Comparison of ENCODE assay signal across 8 cellular contexts in genomic region chr6:21987501-21987957, GRCh38.
DNase-seq lines count a peak whose midpoint lies in the region; ATAC-seq, FAIRE-seq and TF ChIP-seq lines count a peak whose summit lies in the region.

No MANE protein-coding gene starts in this region.

- H3K27ac ChIP-seq in H1 (ENCODE audit: low read depth, low read length) (no peak overlapping the region), mesodermal cell (ENCODE audit: low read depth, low read length, severe bottlenecking) (peak overlapping the region; percentile 77)

- H3K23me2 ChIP-seq in H1 (ENCODE audit: low read depth, low read length) = no peaks in the 10 kb centered on the region

- FAIRE-seq in H1 (lab: Jason Lieb, UNC) = no peak

- peaks cover 0 to 2% of the 10 kb centered on the region in 2 experiments for H4K20me1 ChIP-seq in H1 (replicated peaks in 1 of 2; ENCODE audit: control insufficient read depth in 1 of 2, insufficient read depth in 2 of 2, low read length in 2 of 2)

- no peak overlapping the region for H3K18ac ChIP-seq in H1 (ENCODE audit: extremely low read depth, low read length)

- no peak overlapping the region for H2BK5ac ChIP-seq in H1 (ENCODE audit: low read depth, low read length)

- no peak for TF ChIP-seq CTCF in H1 (IDR thresholded peaks at IDR 0.05; ENCODE audit: control extremely low read depth in 1 of 3, insufficient read depth in 1 of 3, low read depth in 1 of 3, low read length in 3 of 3)

- peaks cover 0 to 4% of the 10 kb centered on the region in 2 experiments; a peak in 1 of 4 replicates for H3K79me2 ChIP-seq in H1 (ENCODE audit: control insufficient read depth in 1 of 2, insufficient read depth in 2 of 2, low read length in 2 of 2)

- H3K4ac ChIP-seq in H1 (replicated peaks; ENCODE audit: insufficient read length, low read depth, low read length) = no peak overlapping the region

- no peak overlapping the region for H2BK20ac ChIP-seq in H1 (ENCODE audit: low read length)

- H3K4me3 ChIP-seq in H1 (ENCODE audit: extremely low read depth in 1 of 4, insufficient read depth in 2 of 4, low read depth in 3 of 4, low read length in 4 of 4) (no peak overlapping the region), mesodermal cell (ENCODE audit: extremely low read depth, insufficient read depth, low read length, poor library complexity, severe bottlenecking) (no peak overlapping the region)

- DNase-seq in activated T-cell treated with anti-CD3 and anti-CD28 coated beads for 1 hour (ENCODE audit: low read depth) (peak; percentile 1), H1 (ENCODE audit: low read depth in 1 of 2, low spot score in 2 of 2) (no peak), ureter (ENCODE audit: low spot score) (peak; percentile 81), T-helper 9 cell (no peak)
- no peak for DNase-seq in activated T-cell treated with anti-CD3 and anti-CD28 coated beads, Interleukin-2, amount 50 U/mL, for 1 hour

- no peak for TF ChIP-seq EP300 in H1 (IDR thresholded peaks at IDR 0.05; ENCODE audit: borderline replicate concordance in 1 of 2, low read depth in 2 of 2, low read length in 2 of 2)

- no peak overlapping the region for H4K8ac ChIP-seq in H1 (ENCODE audit: extremely low read depth, insufficient read depth, low read length)

- POLR2A ChIA-PET in H1 (lab: Charles Lee; ENCODE audit: partially characterized antibody) = interaction anchor here (0.8 kb wide), 1 partner anchor 22 kb away, joined by 3 read pairs; no protein-coding TSS in a partner anchor

- no peak overlapping the region for H2AFZ ChIP-seq in H1 (ENCODE audit: low read length)

- no peak overlapping the region for H4K91ac ChIP-seq in H1 (replicated peaks; ENCODE audit: insufficient read length, low read length)

- H3K9me3 ChIP-seq in H1 (ENCODE audit: insufficient read depth in 2 of 2, low read depth in 1 of 2, low read length in 1 of 2) (no peaks in the 10 kb centered on the region), mesodermal cell (ENCODE audit: control insufficient read depth, low read length) (no peaks in the 10 kb centered on the region)

- H3K14ac ChIP-seq in H1 (ENCODE audit: insufficient read length) = no peak overlapping the region

- WGBS in H1 (ENCODE audit: extremely low coverage in 1 of 2, insufficient coverage in 1 of 2, insufficient read length in 1 of 2, insufficient replicate concordance in 2 of 2, low coverage in 1 of 2, low lambda C conversion rate in 2 of 2, missing lambda C conversion rate in 1 of 2), 2 experiments = 72% methylated on average over 9 of the region's 9 CpGs; no CpG with 5 or more reads in 1 of the 2 experiments
- 18 to 48% methylated on average over 4 to 6 of the region's 9 CpGs for WGBS in mesodermal cell (ENCODE audit: insufficient coverage in 2 of 2), 2 experiments

- ATAC-seq in HG02885 (IDR thresholded peaks at IDR 0.05; ENCODE audit: poor library complexity, unreplicated experiment) = peak; percentile 85

- H2BK12ac ChIP-seq in H1 (ENCODE audit: low read depth, low read length) = no peak overlapping the region

- H2BK120ac ChIP-seq in H1 (replicated peaks; ENCODE audit: low read depth, low read length) = no peak overlapping the region

- H3K79me1 ChIP-seq in H1 (ENCODE audit: low read depth, low read length) = no peaks in the 10 kb centered on the region; the same call in 1 of the 2 replicates

- no peak overlapping the region for H4K5ac ChIP-seq in H1 (ENCODE audit: insufficient read length, low read depth, low read length)

- H3K4me1 ChIP-seq in H1 (replicated peaks in 1 of 4; ENCODE audit: control insufficient read depth in 3 of 4, insufficient read depth in 4 of 4, low read length in 3 of 4) (peaks cover 0 to 4% (median 1%) of the 10 kb centered on the region in 4 experiments; a peak in 2 of 7 replicates), mesodermal cell (ENCODE audit: control insufficient read depth, insufficient read depth, low read length, poor library complexity, severe bottlenecking) (peaks cover 33% of the 10 kb centered on the region)

- CTCF ChIA-PET in H1 (lab: Charles Lee; ENCODE audit: partially characterized antibody) = no interaction called here

- H3K36me3 ChIP-seq in H1 (ENCODE audit: control insufficient read depth in 2 of 4, insufficient read depth in 4 of 4, low read length in 3 of 4) = no peaks in the 10 kb centered on the region; a peak in 3 of 8 replicates
- H3K36me3 ChIP-seq in mesodermal cell (ENCODE audit: control insufficient read depth, insufficient read depth, low read length) = peaks cover 6% of the 10 kb centered on the region

- no peak overlapping the region for H3K4me2 ChIP-seq in H1 (ENCODE audit: insufficient read depth in 1 of 2, low read depth in 2 of 2, low read length in 2 of 2)

- H3K27me3 ChIP-seq in H1 (replicated peaks in 1 of 4; ENCODE audit: control insufficient read depth in 3 of 4, extremely low read depth in 1 of 4, insufficient read depth in 3 of 4, low read length in 3 of 4) = no peaks in the 10 kb centered on the region

- no peak overlapping the region for H2BK15ac ChIP-seq in H1 (ENCODE audit: low read length)

- TF ChIP-seq POLR2A in H1 (IDR thresholded peaks at IDR 0.05; ENCODE audit: control extremely low read depth in 1 of 2, low read depth in 2 of 2, low read length in 2 of 2) = no peak

- no peak overlapping the region for H3K23ac ChIP-seq in H1 (ENCODE audit: insufficient read length)

- H3K56ac ChIP-seq in H1 (replicated peaks; ENCODE audit: insufficient read length, low read depth, low read length) = no peak overlapping the region

- no peak overlapping the region for H3K9ac ChIP-seq in H1 (replicated peaks in 1 of 4; ENCODE audit: extremely low read depth in 1 of 4, low read depth in 3 of 4, low read length in 3 of 4)

- H2AK5ac ChIP-seq in H1 (ENCODE audit: low read depth, low read length) = no peak overlapping the region

- no peak for TF ChIP-seq RAD21 in H1 (IDR thresholded peaks at IDR 0.05 in 1 of 2, conservative IDR thresholded peaks at IDR 0.05 in 1 of 2; ENCODE audit: low read depth in 2 of 2, low read length in 2 of 2)

TF ChIP-seq in PFSK-1, 5 proteins besides CTCF, POLR2A, EP300 and RAD21 (continues in another document):
- TF ChIP-seq POLR2AphosphoS5 (IDR thresholded peaks at IDR 0.05; ENCODE audit: low read depth, low read length) (no peak), FOXP2 (optimal IDR thresholded peaks at IDR 0.05; ENCODE audit: borderline replicate concordance, extremely low read depth, extremely low read length, insufficient read depth) (no peak), REST (IDR thresholded peaks at IDR 0.05; ENCODE audit: insufficient read depth in 1 of 2, low read depth in 2 of 2, low read length in 2 of 2) (0 out of 4 replicates have a peak, but pooled peaks of 1 of the 2 experiments have one; percentile 47)

TF ChIP-seq in H1, 55 proteins besides CTCF, POLR2A, EP300 and RAD21:
- TF ChIP-seq ATF2 (IDR thresholded peaks at IDR 0.05; ENCODE audit: low read length) (no peak), USF2 (IDR thresholded peaks at IDR 0.05; ENCODE audit: low read length) (peak; percentile 40; the same call in 1 of the 2 replicates), RXRA (IDR thresholded peaks at IDR 0.05; ENCODE audit: insufficient read depth, low read depth, low read length) (0 out of 2 replicates have a peak, but pooled peaks have one; percentile 63)

Comparison
In these comparisons a context has a peak if more than half of its experiments do, and no peak if none do; other contexts are left out.
1. DNase-seq: peak in activated T-cell treated with anti-CD3 and anti-CD28 coated beads for 1 hour (single experiment) and ureter (single experiment); none in activated T-cell treated with anti-CD3 and anti-CD28 coated beads, Interleukin-2, amount 50 U/mL, for 1 hour (single experiment), H1 (0 of 2) and T-helper 9 cell (single experiment).